In the genomic region with DNA sequence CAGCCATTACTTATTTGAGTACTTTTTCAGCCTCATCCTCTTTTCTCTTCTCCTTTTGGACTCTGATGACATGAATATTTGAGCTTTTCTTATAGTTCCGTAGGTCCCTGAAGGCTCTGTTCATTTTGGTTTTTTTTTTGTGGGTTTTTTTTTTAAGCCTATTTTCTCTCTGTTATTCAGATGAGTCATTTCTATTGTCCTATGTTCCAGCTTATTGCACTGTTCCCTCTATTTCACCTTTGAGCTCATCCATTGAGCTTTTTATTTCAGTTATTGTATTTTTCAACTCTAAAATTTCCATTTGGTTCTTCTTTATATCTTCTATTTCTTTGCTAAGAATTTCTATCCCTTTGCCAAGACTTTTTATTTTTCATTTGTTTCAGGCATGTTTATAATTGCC, we compare ENCODE assay signal across 2 cellular contexts.
TF ChIP-seq lines count a peak whose summit lies in the region.

No MANE protein-coding gene starts in this region.

TF ChIP-seq in HepG2, 621 proteins besides CTCF, POLR2A, EP300 and RAD21:
- peak; percentile 90 for TF ChIP-seq ZNF160 (CRISPR knock-in tag; IDR thresholded peaks at IDR 0.05)
- TF ChIP-seq, protein P1, sequence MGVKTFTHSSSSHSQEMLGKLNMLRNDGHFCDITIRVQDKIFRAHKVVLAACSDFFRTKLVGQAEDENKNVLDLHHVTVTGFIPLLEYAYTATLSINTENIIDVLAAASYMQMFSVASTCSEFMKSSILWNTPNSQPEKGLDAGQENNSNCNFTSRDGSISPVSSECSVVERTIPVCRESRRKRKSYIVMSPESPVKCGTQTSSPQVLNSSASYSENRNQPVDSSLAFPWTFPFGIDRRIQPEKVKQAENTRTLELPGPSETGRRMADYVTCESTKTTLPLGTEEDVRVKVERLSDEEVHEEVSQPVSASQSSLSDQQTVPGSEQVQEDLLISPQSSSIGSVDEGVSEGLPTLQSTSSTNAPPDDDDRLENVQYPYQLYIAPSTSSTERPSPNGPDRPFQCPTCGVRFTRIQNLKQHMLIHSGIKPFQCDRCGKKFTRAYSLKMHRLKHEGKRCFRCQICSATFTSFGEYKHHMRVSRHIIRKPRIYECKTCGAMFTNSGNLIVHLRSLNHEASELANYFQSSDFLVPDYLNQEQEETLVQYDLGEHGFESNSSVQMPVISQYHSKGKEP (CRISPR knock-in tag; IDR thresholded peaks at IDR 0.05): no peak

TF ChIP-seq in endothelial cell of umbilical vein, 7 proteins besides CTCF, POLR2A, EP300 and RAD21:
- TF ChIP-seq FOS (IDR thresholded peaks at IDR 0.05; ENCODE audit: borderline replicate concordance, insufficient read depth, low read length) (peak; percentile 45), JUN (IDR thresholded peaks at IDR 0.05; ENCODE audit: borderline replicate concordance, insufficient read depth, insufficient read length, low read depth) (peak; percentile 12), MYC (IDR thresholded peaks at IDR 0.05; ENCODE audit: low read depth, low read length) (no peak)
